1 cellular context compared by ENCODE assay signal in the genomic region with DNA sequence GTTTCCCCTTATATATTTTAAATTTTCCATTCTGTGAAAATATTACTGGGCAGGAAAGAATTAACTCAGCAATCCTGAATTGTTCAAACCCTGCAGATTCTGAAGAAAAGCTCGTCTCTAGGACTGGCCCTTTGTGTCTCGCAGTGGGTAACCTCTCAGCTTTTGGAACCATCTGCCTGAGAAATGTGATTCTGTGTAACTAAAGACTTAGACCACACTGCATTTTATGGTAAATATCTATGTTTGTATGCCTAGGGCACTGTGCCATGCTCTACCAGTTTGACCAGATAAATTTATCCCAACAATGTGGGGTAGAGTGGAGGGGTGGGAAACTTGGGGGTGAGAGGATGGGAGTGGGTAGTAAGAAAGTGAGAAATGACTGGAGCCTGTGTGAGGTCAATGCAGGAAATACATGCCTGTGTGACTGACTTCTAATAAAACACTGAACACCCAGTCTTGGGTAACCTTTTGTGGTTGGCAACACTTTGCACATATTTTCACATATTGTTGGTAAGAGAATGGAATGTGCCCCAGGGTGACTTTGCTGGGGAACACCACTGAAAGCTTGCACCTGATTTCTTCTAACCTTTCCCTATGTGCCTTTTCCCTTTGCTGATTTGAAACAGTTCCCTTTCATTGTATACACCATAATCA.
TF ChIP-seq lines count a peak whose summit lies in the region.

No MANE protein-coding gene starts in this region.

TF ChIP-seq in GM23338, 12 proteins besides CTCF, POLR2A, EP300 and RAD21 (continued from another document):
- TF ChIP-seq, protein P1, sequence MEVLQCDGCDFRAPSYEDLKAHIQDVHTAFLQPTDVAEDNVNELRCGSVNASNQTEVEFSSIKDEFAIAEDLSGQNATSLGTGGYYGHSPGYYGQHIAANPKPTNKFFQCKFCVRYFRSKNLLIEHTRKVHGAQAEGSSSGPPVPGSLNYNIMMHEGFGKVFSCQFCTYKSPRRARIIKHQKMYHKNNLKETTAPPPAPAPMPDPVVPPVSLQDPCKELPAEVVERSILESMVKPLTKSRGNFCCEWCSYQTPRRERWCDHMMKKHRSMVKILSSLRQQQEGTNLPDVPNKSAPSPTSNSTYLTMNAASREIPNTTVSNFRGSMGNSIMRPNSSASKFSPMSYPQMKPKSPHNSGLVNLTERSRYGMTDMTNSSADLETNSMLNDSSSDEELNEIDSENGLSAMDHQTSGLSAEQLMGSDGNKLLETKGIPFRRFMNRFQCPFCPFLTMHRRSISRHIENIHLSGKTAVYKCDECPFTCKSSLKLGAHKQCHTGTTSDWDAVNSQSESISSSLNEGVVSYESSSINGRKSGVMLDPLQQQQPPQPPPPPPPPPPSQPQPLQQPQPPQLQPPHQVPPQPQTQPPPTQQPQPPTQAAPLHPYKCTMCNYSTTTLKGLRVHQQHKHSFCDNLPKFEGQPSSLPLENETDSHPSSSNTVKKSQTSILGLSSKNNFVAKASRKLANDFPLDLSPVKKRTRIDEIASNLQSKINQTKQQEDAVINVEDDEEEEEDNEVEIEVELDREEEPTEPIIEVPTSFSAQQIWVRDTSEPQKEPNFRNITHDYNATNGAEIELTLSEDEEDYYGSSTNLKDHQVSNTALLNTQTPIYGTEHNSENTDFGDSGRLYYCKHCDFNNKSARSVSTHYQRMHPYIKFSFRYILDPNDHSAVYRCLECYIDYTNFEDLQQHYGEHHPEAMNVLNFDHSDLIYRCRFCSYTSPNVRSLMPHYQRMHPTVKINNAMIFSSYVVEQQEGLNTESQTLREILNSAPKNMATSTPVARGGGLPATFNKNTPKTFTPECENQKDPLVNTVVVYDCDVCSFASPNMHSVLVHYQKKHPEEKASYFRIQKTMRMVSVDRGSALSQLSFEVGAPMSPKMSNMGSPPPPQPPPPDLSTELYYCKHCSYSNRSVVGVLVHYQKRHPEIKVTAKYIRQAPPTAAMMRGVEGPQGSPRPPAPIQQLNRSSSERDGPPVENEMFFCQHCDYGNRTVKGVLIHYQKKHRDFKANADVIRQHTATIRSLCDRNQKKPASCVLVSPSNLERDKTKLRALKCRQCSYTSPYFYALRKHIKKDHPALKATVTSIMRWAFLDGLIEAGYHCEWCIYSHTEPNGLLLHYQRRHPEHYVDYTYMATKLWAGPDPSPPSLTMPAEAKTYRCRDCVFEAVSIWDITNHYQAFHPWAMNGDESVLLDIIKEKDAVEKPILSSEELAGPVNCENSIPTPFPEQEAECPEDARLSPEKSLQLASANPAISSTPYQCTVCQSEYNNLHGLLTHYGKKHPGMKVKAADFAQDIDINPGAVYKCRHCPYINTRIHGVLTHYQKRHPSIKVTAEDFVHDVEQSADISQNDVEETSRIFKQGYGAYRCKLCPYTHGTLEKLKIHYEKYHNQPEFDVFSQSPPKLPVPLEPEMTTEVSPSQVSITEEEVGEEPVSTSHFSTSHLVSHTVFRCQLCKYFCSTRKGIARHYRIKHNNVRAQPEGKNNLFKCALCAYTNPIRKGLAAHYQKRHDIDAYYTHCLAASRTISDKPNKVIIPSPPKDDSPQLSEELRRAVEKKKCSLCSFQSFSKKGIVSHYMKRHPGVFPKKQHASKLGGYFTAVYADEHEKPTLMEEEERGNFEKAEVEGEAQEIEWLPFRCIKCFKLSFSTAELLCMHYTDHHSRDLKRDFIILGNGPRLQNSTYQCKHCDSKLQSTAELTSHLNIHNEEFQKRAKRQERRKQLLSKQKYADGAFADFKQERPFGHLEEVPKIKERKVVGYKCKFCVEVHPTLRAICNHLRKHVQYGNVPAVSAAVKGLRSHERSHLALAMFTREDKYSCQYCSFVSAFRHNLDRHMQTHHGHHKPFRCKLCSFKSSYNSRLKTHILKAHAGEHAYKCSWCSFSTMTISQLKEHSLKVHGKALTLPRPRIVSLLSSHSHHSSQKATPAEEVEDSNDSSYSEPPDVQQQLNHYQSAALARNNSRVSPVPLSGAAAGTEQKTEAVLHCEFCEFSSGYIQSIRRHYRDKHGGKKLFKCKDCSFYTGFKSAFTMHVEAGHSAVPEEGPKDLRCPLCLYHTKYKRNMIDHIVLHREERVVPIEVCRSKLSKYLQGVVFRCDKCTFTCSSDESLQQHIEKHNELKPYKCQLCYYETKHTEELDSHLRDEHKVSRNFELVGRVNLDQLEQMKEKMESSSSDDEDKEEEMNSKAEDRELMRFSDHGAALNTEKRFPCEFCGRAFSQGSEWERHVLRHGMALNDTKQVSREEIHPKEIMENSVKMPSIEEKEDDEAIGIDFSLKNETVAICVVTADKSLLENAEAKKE (CRISPR knock-in tag; IDR thresholded peaks at IDR 0.05), result no peak
- TF ChIP-seq POLR2AphosphoS5 (IDR thresholded peaks at IDR 0.05; ENCODE audit: low read depth), result no peak
- no peak for TF ChIP-seq CREB1 (CRISPR knock-in tag; IDR thresholded peaks at IDR 0.05; ENCODE audit: low read depth)
- no peak for TF ChIP-seq REST (IDR thresholded peaks at IDR 0.05; ENCODE audit: unreplicated experiment)
- no peak for TF ChIP-seq NANOG (IDR thresholded peaks at IDR 0.05; ENCODE audit: borderline replicate concordance)
- TF ChIP-seq ZNF331 (CRISPR knock-in tag; IDR thresholded peaks at IDR 0.05; ENCODE audit: low read depth), result no peak
